27 cellular contexts compared by ENCODE assay signal in genomic region chr17:33053641-33054040, GRCh38.
"Had no signal": no experiment of that assay in that cellular context is flagged by ENCODE, and none has a peak within 500 bp of the region (broad histone marks: within the 10 kb centered on the region; RNA-seq: fewer than 3 reads in every experiment).

No MANE protein-coding gene starts in this region.

- H3K9me3 ChIP-seq: colonic mucosa, gastrocnemius medialis, heart left ventricle had no signal

- H3K4me1 Mint-ChIP-seq: activated CD4-positive, alpha-beta memory T cell treated with anti-CD3 and anti-CD28 coated beads, Interleukin-2, amount 10 ng/mL, durations not matched to agents 7 days and 5 days; activated CD4-positive, alpha-beta T cell treated with anti-CD3 and anti-CD28 coated beads, Interleukin-2, amount 10 ng/mL, durations not matched to agents 7 days and 5 days; activated naive CD4-positive, alpha-beta T cell treated with anti-CD3 and anti-CD28 coated beads, Interleukin-2, amount 10 ng/mL, durations not matched to agents 7 days and 5 days; activated naive CD8-positive, alpha-beta T cell treated with anti-CD3 and anti-CD28 coated beads, Interleukin-2, amount 10 ng/mL, durations not matched to agents 7 days and 5 days; WTC11 had no signal

- H3K4me1 ChIP-seq: colonic mucosa, foreskin keratinocyte, gastrocnemius medialis had no signal

- FAIRE-seq: astrocyte had no signal

- H3K9me3 Mint-ChIP-seq: activated CD4-positive, alpha-beta memory T cell treated with anti-CD3 and anti-CD28 coated beads, Interleukin-2, amount 10 ng/mL, durations not matched to agents 7 days and 5 days; activated CD4-positive, alpha-beta T cell treated with anti-CD3 and anti-CD28 coated beads, Interleukin-2, amount 10 ng/mL, durations not matched to agents 7 days and 5 days; activated naive CD4-positive, alpha-beta T cell treated with anti-CD3 and anti-CD28 coated beads, Interleukin-2, amount 10 ng/mL, durations not matched to agents 7 days and 5 days; activated naive CD4-positive, alpha-beta T cell treated with anti-CD3 and anti-CD28 coated beads, Interleukin-2, amount 50 U/mL, for 72 hours; activated naive CD8-positive, alpha-beta T cell treated with anti-CD3 and anti-CD28 coated beads, Interleukin-2, amount 10 ng/mL, durations not matched to agents 7 days and 5 days; activated T-cell treated with anti-CD3 and anti-CD28 coated beads, Interleukin-2, amount 50 U/mL, for 24 hours; activated T-cell treated with anti-CD3 and anti-CD28 coated beads, Interleukin-2, amount 50 U/mL, for 72 hours; WTC11 had no signal

- H3K4me3 Mint-ChIP-seq: activated CD4-positive, alpha-beta memory T cell treated with anti-CD3 and anti-CD28 coated beads, Interleukin-2, amount 10 ng/mL, durations not matched to agents 7 days and 5 days; activated CD4-positive, alpha-beta T cell treated with anti-CD3 and anti-CD28 coated beads, Interleukin-2, amount 10 ng/mL, durations not matched to agents 7 days and 5 days; activated naive CD4-positive, alpha-beta T cell treated with anti-CD3 and anti-CD28 coated beads, Interleukin-2, amount 10 ng/mL, durations not matched to agents 7 days and 5 days; activated naive CD8-positive, alpha-beta T cell treated with anti-CD3 and anti-CD28 coated beads, Interleukin-2, amount 10 ng/mL, durations not matched to agents 7 days and 5 days; activated T-cell treated with anti-CD3 and anti-CD28 coated beads, Interleukin-2, amount 50 U/mL, for 24 hours; activated T-cell treated with anti-CD3 and anti-CD28 coated beads, Interleukin-2, amount 50 U/mL, for 72 hours; WTC11 had no signal

- H3K4me3 ChIP-seq: colonic mucosa, gastrocnemius medialis, heart left ventricle had no signal

- H3K27ac Mint-ChIP-seq: activated CD4-positive, alpha-beta memory T cell treated with anti-CD3 and anti-CD28 coated beads, Interleukin-2, amount 10 ng/mL, durations not matched to agents 7 days and 5 days; activated CD4-positive, alpha-beta T cell treated with anti-CD3 and anti-CD28 coated beads, Interleukin-2, amount 10 ng/mL, durations not matched to agents 7 days and 5 days; activated naive CD4-positive, alpha-beta T cell treated with anti-CD3 and anti-CD28 coated beads, Interleukin-2, amount 10 ng/mL, durations not matched to agents 7 days and 5 days; activated naive CD4-positive, alpha-beta T cell treated with anti-CD3 and anti-CD28 coated beads, Interleukin-2, amount 50 U/mL, for 72 hours; activated naive CD8-positive, alpha-beta T cell treated with anti-CD3 and anti-CD28 coated beads, Interleukin-2, amount 10 ng/mL, durations not matched to agents 7 days and 5 days; activated T-cell treated with anti-CD3 and anti-CD28 coated beads, Interleukin-2, amount 50 U/mL, for 24 hours; activated T-cell treated with anti-CD3 and anti-CD28 coated beads, Interleukin-2, amount 50 U/mL, for 72 hours; WTC11 had no signal

- ATAC-seq: activated naive CD4-positive, alpha-beta T cell treated with anti-CD3 and anti-CD28 coated beads, Interleukin-2, amount 50 U/mL, for 72 hours; activated T-cell treated with anti-CD3 and anti-CD28 coated beads, Interleukin-2, amount 50 U/mL, for 72 hours; esophagus mucosa; foreskin keratinocyte; gastrocnemius medialis; heart left ventricle; WTC11 had no signal

- DNase-seq: activated CD4-positive, alpha-beta memory T cell treated with anti-CD3 and anti-CD28 coated beads, Interleukin-2, amount 10 ng/mL, durations not matched to agents 7 days and 5 days; activated CD4-positive, alpha-beta T cell treated with anti-CD3 and anti-CD28 coated beads for 1 hour; activated CD4-positive, alpha-beta T cell treated with anti-CD3 and anti-CD28 coated beads for 4 hours; activated CD4-positive, alpha-beta T cell treated with anti-CD3 and anti-CD28 coated beads, Interleukin-2, amount 10 ng/mL, durations not matched to agents 7 days and 5 days; activated CD4-positive, alpha-beta T cell treated with anti-CD3 and anti-CD28 coated beads, Interleukin-2, amount 50 U/mL, for 4 hours; activated CD8-positive, alpha-beta memory T cell treated with anti-CD3 and anti-CD28 coated beads, Interleukin-2, amount 50 U/mL, for 48 hours; activated gamma-delta T cell; activated naive CD4-positive, alpha-beta T cell; activated naive CD4-positive, alpha-beta T cell treated with anti-CD3 and anti-CD28 coated beads, Interleukin-2, amount 10 ng/mL, durations not matched to agents 7 days and 5 days; activated naive CD8-positive, alpha-beta T cell treated with anti-CD3 and anti-CD28 coated beads, Interleukin-2, amount 10 ng/mL, durations not matched to agents 7 days and 5 days; activated T-cell treated with anti-CD3 and anti-CD28 coated beads for 4 hours; activated T-cell treated with anti-CD3 and anti-CD28 coated beads, Interleukin-2, amount 50 U/mL, for 24 hours; activated T-cell treated with anti-CD3 and anti-CD28 coated beads, Interleukin-2, amount 50 U/mL, for 72 hours; brain microvascular endothelial cell; central memory CD4-positive, alpha-beta T cell; cerebellar nuclear complex; colonic mucosa; effector CD8-positive, alpha-beta T cell; foreskin keratinocyte; gastrocnemius medialis; glutamatergic neuron; heart left ventricle; T-helper 2 cell had no signal

- H3K36me3 Mint-ChIP-seq: activated naive CD4-positive, alpha-beta T cell treated with anti-CD3 and anti-CD28 coated beads, Interleukin-2, amount 10 ng/mL, durations not matched to agents 7 days and 5 days; activated naive CD4-positive, alpha-beta T cell treated with anti-CD3 and anti-CD28 coated beads, Interleukin-2, amount 50 U/mL, for 72 hours; activated naive CD8-positive, alpha-beta T cell treated with anti-CD3 and anti-CD28 coated beads, Interleukin-2, amount 10 ng/mL, durations not matched to agents 7 days and 5 days; WTC11 had no signal

- H3K27ac ChIP-seq: brain microvascular endothelial cell, colonic mucosa, foreskin keratinocyte, gastrocnemius medialis, heart left ventricle had no signal

- H3K27me3 Mint-ChIP-seq: activated naive CD8-positive, alpha-beta T cell treated with anti-CD3 and anti-CD28 coated beads, Interleukin-2, amount 10 ng/mL, durations not matched to agents 7 days and 5 days had no signal

- H3K36me3 ChIP-seq: brain microvascular endothelial cell, colonic mucosa, gastrocnemius medialis, heart left ventricle had no signal

- H3K27me3 ChIP-seq: brain microvascular endothelial cell, colonic mucosa, gastrocnemius medialis had no signal
